7 cellular contexts compared by ENCODE assay signal in the genomic region with DNA sequence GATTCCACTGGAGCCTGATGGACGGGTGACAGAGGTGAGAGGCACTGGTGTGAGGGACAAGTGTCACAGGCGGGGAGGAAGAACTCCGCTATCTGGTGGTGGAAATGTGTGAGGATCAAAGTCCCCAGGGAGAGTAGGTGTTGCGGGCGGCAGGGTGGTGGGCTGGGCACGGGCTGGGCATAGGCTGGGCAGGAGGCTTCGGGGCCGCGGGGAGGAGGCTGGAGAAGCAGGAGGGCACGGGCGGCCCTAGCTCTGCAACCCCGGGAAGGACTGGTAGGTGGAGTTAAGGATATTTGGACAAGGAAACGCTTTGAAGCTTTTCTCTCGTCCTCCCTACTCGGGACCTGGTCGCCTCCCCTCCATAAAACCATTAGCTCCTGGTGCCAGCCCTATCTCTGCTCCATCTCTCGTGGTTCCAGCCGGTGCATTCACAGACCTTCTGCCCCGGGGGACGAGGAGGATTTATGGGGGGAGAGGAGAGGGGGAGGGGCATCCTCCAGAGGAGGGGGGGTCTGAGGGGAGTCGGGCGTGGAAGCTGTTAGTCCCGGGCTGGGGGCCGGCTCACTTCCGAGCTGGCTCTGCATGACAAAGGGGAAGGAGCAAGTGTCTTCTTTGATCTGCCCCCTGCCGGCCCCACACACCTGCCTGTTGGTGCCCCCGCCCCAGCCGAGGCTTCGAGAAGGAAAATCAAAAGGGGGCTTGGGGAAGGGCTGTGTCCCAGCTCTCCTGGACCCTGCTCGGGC. TPM values are rescaled to one million over a fixed set of nuclear protein-coding genes. Genes with fewer than 3 reads are reported as not detected.
A peak's percentile ranks its signal among the peaks of the same experiment; 100 is the strongest.
DNase-seq lines count a peak whose midpoint lies in the region; ATAC-seq and TF ChIP-seq lines count a peak whose summit lies in the region.

No MANE protein-coding gene starts in this region.

- H3K27me3 ChIP-seq in GM23248 (replicated peaks; ENCODE audit: insufficient read depth) (no peaks in the 10 kb centered on the region), OCI-LY1 (ENCODE audit: insufficient read depth, low read length) (peaks cover 26% of the 10 kb centered on the region), esophagus muscularis mucosa (no peaks in the 10 kb centered on the region), neuronal stem cell (ENCODE audit: control insufficient read depth in 3 of 3, insufficient read depth in 3 of 3, low read depth in 1 of 3, low read length in 3 of 3) (peaks cover 0 to 77% (median 25%) of the 10 kb centered on the region in 3 experiments)

- H2BK12ac ChIP-seq in neuronal stem cell (ENCODE audit: low read length): no peak overlapping the region

- H3K4me3 ChIP-seq in GM23248: peak overlapping the region; percentile 48
- H3K4me3 ChIP-seq in OCI-LY1 (ENCODE audit: low read depth, low read length, poor library complexity, severe bottlenecking): peak overlapping the region; percentile 54
- peak overlapping the region; percentile 61 to 74 (median 68) for H3K4me3 ChIP-seq in esophagus muscularis mucosa
- H3K4me3 ChIP-seq in neuronal stem cell (ENCODE audit: low read length in 2 of 2): peak overlapping the region; percentile 18 to 61

- H3K79me2 ChIP-seq in GM23248 (ENCODE audit: insufficient read depth): peaks cover 86% of the 10 kb centered on the region
- H3K79me2 ChIP-seq in OCI-LY1 (ENCODE audit: insufficient read depth, low read length): no peaks in the 10 kb centered on the region

- TF ChIP-seq CTCF in OCI-LY1 (IDR thresholded peaks at IDR 0.05; ENCODE audit: low read length) (peak; percentile 40), esophagus muscularis mucosa (IDR thresholded peaks at IDR 0.05) (peak in 2 of 3 experiments; percentile 21 to 22)

- H3K14ac ChIP-seq in neuronal stem cell (ENCODE audit: low read length): no peak overlapping the region

- H2BK15ac ChIP-seq in neuronal stem cell (ENCODE audit: low read length): no peak overlapping the region

- H2BK120ac ChIP-seq in neuronal stem cell (ENCODE audit: low read depth, low read length): no peak overlapping the region

- no peak overlapping the region for H3K4ac ChIP-seq in neuronal stem cell (ENCODE audit: low read length)

- no peak for TF ChIP-seq POLR2A in esophagus muscularis mucosa (IDR thresholded peaks at IDR 0.05; ENCODE audit: low read depth)

- H3K27ac ChIP-seq in GM23248 (no peak overlapping the region), OCI-LY1 (ENCODE audit: low read depth, low read length, poor library complexity, severe bottlenecking) (no peak overlapping the region), esophagus muscularis mucosa (replicated peaks in 1 of 4) (peak overlapping the region; percentile 80 to 93 (median 86)), neuronal stem cell (replicated peaks; ENCODE audit: low read length) (no peak overlapping the region)

- H3K4me1 ChIP-seq in GM23248 (ENCODE audit: insufficient read depth): peaks cover 35% of the 10 kb centered on the region
- H3K4me1 ChIP-seq in OCI-LY1 (ENCODE audit: insufficient read depth, low read length, severe bottlenecking): peaks cover 16% of the 10 kb centered on the region
- peaks cover 45 to 79% (median 76%) of the 10 kb centered on the region in 4 donors for H3K4me1 ChIP-seq in esophagus muscularis mucosa
- peaks cover 19 to 31% of the 10 kb centered on the region in 2 donors for H3K4me1 ChIP-seq in neuronal stem cell (ENCODE audit: control insufficient read depth in 2 of 2, insufficient read depth in 1 of 2, low read depth in 1 of 2, low read length in 2 of 2)

- H3K36me3 ChIP-seq in GM23248 (ENCODE audit: low read depth): peaks cover 21% of the 10 kb centered on the region
- H3K36me3 ChIP-seq in OCI-LY1 (ENCODE audit: insufficient read depth, low read length): no peaks in the 10 kb centered on the region
- peaks cover 0 to 6% (median 0%) of the 10 kb centered on the region in 4 donors for H3K36me3 ChIP-seq in esophagus muscularis mucosa
- peaks cover 0 to 24% of the 10 kb centered on the region in 2 donors for H3K36me3 ChIP-seq in neuronal stem cell (replicated peaks in 1 of 2; ENCODE audit: control insufficient read depth in 2 of 2, insufficient read depth in 2 of 2, low read length in 2 of 2)

- DNase-seq in GM23248 (no peak), esophagus muscularis mucosa (ENCODE audit: extremely low spot score) (no peak), neuronal stem cell (ENCODE audit: low spot score) (peak; percentile 20)
- DNase-seq in stimulated activated CD4-positive, alpha-beta T cell treated with anti-CD3 and anti-CD28 coated beads, Interleukin-12 subunit alpha, Interleukin-12 subunit beta, amount 100 ng/mL, for 4 hours: no peak

- ATAC-seq in GM19035 (IDR thresholded peaks at IDR 0.05; ENCODE audit: unreplicated experiment) (no peak), GM19023 (IDR thresholded peaks at IDR 0.05; ENCODE audit: unreplicated experiment) (no peak)

- H3K4me2 ChIP-seq in GM23248 (ENCODE audit: unreplicated experiment) (peak overlapping the region; percentile 58), OCI-LY1 (ENCODE audit: low read length) (peak overlapping the region; percentile 74), neuronal stem cell (ENCODE audit: insufficient read depth, low read length, poor library complexity, severe bottlenecking) (peak overlapping the region; percentile 78)

- H3K23ac ChIP-seq in neuronal stem cell (ENCODE audit: low read depth, low read length, poor library complexity): peak overlapping the region; percentile 26

- no peak overlapping the region for H4K8ac ChIP-seq in neuronal stem cell (ENCODE audit: low read depth, low read length)

- intact Hi-C loops in esophagus muscularis mucosa (cut with DNase I): no loop called here

- no peaks in the 10 kb centered on the region for H3K79me1 ChIP-seq in neuronal stem cell (ENCODE audit: low read depth, low read length)

- H2AK5ac ChIP-seq in neuronal stem cell (ENCODE audit: low read depth, low read length): peak overlapping the region; percentile 26

- in situ Hi-C loops in GM23248 (cut with MboI): no loop called here

- H4K20me1 ChIP-seq in GM23248 (ENCODE audit: insufficient read depth) (no peaks in the 10 kb centered on the region), OCI-LY1 (ENCODE audit: insufficient read depth, low read length) (no peaks in the 10 kb centered on the region)

- no peak overlapping the region for H4K91ac ChIP-seq in neuronal stem cell (ENCODE audit: low read depth, low read length, poor library complexity)

- H3K18ac ChIP-seq in neuronal stem cell (ENCODE audit: low read length): peak overlapping the region; percentile 77

- H2BK5ac ChIP-seq in neuronal stem cell (ENCODE audit: low read length): no peak overlapping the region

- WGBS in GM23248 (ENCODE audit: low coverage in 1 of 2, low lambda C conversion rate in 2 of 2, missing lambda C conversion rate in 2 of 2), 2 experiments: 35 to 45% methylated on average over 18 to 30 of the region's 30 CpGs
- 8% methylated on average over 21 of the region's 30 CpGs for WGBS in esophagus muscularis mucosa
- no CpG with 5 or more reads among the region's 30 CpGs for WGBS in neuronal stem cell (ENCODE audit: extremely low coverage in 2 of 2, insufficient read length in 2 of 2, insufficient replicate concordance in 1 of 2), 2 donors

- H3F3A ChIP-seq in GM23248 (ENCODE audit: insufficient read depth) (peaks cover 55% of the 10 kb centered on the region), OCI-LY1 (ENCODE audit: insufficient read depth, low read length) (no peaks in the 10 kb centered on the region)

- peak overlapping the region; percentile 42 for H3K9ac ChIP-seq in GM23248
- H3K9ac ChIP-seq in OCI-LY1 (ENCODE audit: low read length): no peak overlapping the region
- H3K9ac ChIP-seq in neuronal stem cell (ENCODE audit: low read depth, low read length, poor library complexity): peak overlapping the region; percentile 60

- no peak overlapping the region for H2AFZ ChIP-seq in GM23248
- H2AFZ ChIP-seq in OCI-LY1 (ENCODE audit: low read length): no peak overlapping the region
- H2AFZ ChIP-seq in neuronal stem cell (ENCODE audit: low read length): peak overlapping the region; percentile 80

- H3K9me3 ChIP-seq in GM23248 (ENCODE audit: low read depth) (no peaks in the 10 kb centered on the region), OCI-LY1 (ENCODE audit: low read length) (no peaks in the 10 kb centered on the region), esophagus muscularis mucosa (no peaks in the 10 kb centered on the region), neuronal stem cell (replicated peaks in 1 of 2; ENCODE audit: control insufficient read depth in 2 of 2, insufficient read depth in 1 of 2, low read depth in 1 of 2, low read length in 2 of 2) (no peaks in the 10 kb centered on the region)

- no peaks in the 10 kb centered on the region for H3K9me2 ChIP-seq in GM23248 (ENCODE audit: insufficient read depth)
- H3K9me2 ChIP-seq in OCI-LY1 (ENCODE audit: low read depth, low read length): no peaks in the 10 kb centered on the region

- TF ChIP-seq EP300 in esophagus muscularis mucosa (IDR thresholded peaks at IDR 0.05): no peak

RNA-seq across cellular contexts. Expression of a gene that starts 0.5 kb away (rescaled TPM):
- total RNA-seq in GM23248 (2014; rRNA removed; shearing (Covaris generic)): 505 and 529 TPM in 2 replicates
- polyA plus RNA-seq in GM23248 (2016; fragmentation: Nextera tagmentation; extraction: Ambion mirVana): 49.7 and 50.1 TPM in 2 replicates
- 100 to 1,000 TPM in 1 of 4 donors, 10 to 100 TPM in 3; 33.5 to 112 (median 53.5) TPM for total RNA-seq in esophagus muscularis mucosa
- polyA plus RNA-seq in neuronal stem cell (2013, experiment 1 of 2): 74.9 TPM
- polyA plus RNA-seq in neuronal stem cell (2013, experiment 2 of 2): 74.2 TPM

RNA-seq across cellular contexts. Expression of a gene that starts 35.1 kb away (rescaled TPM):
- total RNA-seq in GM23248 (2014; rRNA removed; shearing (Covaris generic)): 3.2 and 9.3 TPM in 2 replicates
- polyA plus RNA-seq in GM23248 (2016; fragmentation: Nextera tagmentation; extraction: Ambion mirVana): 1.2 and 1.9 TPM in 2 replicates
- total RNA-seq in esophagus muscularis mucosa: 10 to 100 TPM; 12.0 to 22.6 (median 16.0) TPM
- polyA plus RNA-seq in neuronal stem cell (2013, experiment 1 of 2): 34.2 TPM
- polyA plus RNA-seq in neuronal stem cell (2013, experiment 2 of 2): 33.4 TPM

Comparison
In these comparisons a context has a peak if more than half of its experiments do, and no peak if none do; other contexts are left out.
1. H3K27ac ChIP-seq: peak in esophagus muscularis mucosa (4 of 4); none in GM23248 (single experiment), OCI-LY1 (single experiment) and neuronal stem cell (single experiment).
2. Peak in every context shown above with its lines, with median percentiles within 50 percentile points of each other: H3K4me2 ChIP-seq and H3K4me3 ChIP-seq.